In the genomic region with DNA sequence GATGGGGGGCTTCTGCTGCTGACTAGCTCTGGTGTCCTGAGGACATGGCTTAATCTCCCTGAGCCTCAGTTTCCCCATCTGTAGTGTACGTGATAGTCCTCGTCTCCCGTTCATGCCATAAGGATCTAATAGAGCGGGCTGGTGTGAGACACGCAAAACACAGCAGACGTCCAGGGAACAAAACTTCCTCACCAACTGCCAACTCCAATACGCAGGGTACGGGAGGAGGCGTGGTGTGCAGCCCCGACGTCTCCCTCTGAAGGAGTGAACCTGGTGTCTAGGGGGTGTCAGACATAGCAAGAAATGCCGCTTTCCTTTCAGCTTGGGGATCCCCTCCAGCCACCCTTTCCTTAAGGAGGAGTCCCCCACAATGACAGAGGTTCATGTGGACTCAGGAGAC, we compare ENCODE assay signal across 14 cellular contexts. TPM values are rescaled to one million over a fixed set of nuclear protein-coding genes. Genes with fewer than 3 reads are reported as not detected.
"Had no signal": no experiment of that assay in that cellular context is flagged by ENCODE, and none has a peak within 500 bp of the region (broad histone marks: within the 10 kb centered on the region; RNA-seq: fewer than 3 reads in every experiment).

No MANE protein-coding gene starts in this region.

- H3K27ac ChIP-seq: epithelial cell of prostate, gastroesophageal sphincter, SJSA1, upper lobe of right lung had no signal

- H3K4me3 ChIP-seq: gastroesophageal sphincter, SJSA1, upper lobe of right lung had no signal

- FAIRE-seq: kidney had no signal

- H3K27ac Mint-ChIP-seq: activated CD4-positive, alpha-beta memory T cell treated with anti-CD3 and anti-CD28 coated beads for 36 hours; activated naive CD8-positive, alpha-beta T cell treated with anti-CD3 and anti-CD28 coated beads, Interleukin-2, amount 10 ng/mL, durations not matched to agents 7 days and 5 days; naive thymus-derived CD8-positive, alpha-beta T cell had no signal

- DNase-seq: activated CD4-positive, alpha-beta memory T cell treated with anti-CD3 and anti-CD28 coated beads for 36 hours; activated CD4-positive, alpha-beta T cell treated with anti-CD3 and anti-CD28 coated beads for 1 hour; activated gamma-delta T cell; activated naive CD8-positive, alpha-beta T cell treated with anti-CD3 and anti-CD28 coated beads, Interleukin-2, amount 10 ng/mL, durations not matched to agents 7 days and 5 days; activated T-cell treated with anti-CD3 and anti-CD28 coated beads, Interleukin-2, amount 50 U/mL, for 48 hours; effector CD4-positive, alpha-beta T cell; nucleus accumbens; stimulated activated CD4-positive, alpha-beta T cell treated with anti-CD3 and anti-CD28 coated beads, Interleukin-4, amount 100 ng/mL, for 4 hours had no signal

- H3K27me3 ChIP-seq: gastroesophageal sphincter, SJSA1, upper lobe of right lung had no signal

- H3K36me3 Mint-ChIP-seq: activated naive CD8-positive, alpha-beta T cell treated with anti-CD3 and anti-CD28 coated beads, Interleukin-2, amount 10 ng/mL, durations not matched to agents 7 days and 5 days had no signal

- H3K36me3 ChIP-seq: gastroesophageal sphincter, upper lobe of right lung had no signal

- H3K4me3 Mint-ChIP-seq: activated CD4-positive, alpha-beta memory T cell treated with anti-CD3 and anti-CD28 coated beads for 36 hours; activated naive CD8-positive, alpha-beta T cell treated with anti-CD3 and anti-CD28 coated beads, Interleukin-2, amount 10 ng/mL, durations not matched to agents 7 days and 5 days; naive thymus-derived CD8-positive, alpha-beta T cell had no signal

- ATAC-seq: gastroesophageal sphincter; naive thymus-derived CD8-positive, alpha-beta T cell; upper lobe of right lung had no signal

RNA-seq across cellular contexts. Expression of a gene that starts 55.0 kb away (rescaled TPM):
- polyA plus RNA-seq: naive thymus-derived CD8-positive, alpha-beta T cell had no signal
